ENCODE assay signal across 11 cellular contexts in the genomic region with DNA sequence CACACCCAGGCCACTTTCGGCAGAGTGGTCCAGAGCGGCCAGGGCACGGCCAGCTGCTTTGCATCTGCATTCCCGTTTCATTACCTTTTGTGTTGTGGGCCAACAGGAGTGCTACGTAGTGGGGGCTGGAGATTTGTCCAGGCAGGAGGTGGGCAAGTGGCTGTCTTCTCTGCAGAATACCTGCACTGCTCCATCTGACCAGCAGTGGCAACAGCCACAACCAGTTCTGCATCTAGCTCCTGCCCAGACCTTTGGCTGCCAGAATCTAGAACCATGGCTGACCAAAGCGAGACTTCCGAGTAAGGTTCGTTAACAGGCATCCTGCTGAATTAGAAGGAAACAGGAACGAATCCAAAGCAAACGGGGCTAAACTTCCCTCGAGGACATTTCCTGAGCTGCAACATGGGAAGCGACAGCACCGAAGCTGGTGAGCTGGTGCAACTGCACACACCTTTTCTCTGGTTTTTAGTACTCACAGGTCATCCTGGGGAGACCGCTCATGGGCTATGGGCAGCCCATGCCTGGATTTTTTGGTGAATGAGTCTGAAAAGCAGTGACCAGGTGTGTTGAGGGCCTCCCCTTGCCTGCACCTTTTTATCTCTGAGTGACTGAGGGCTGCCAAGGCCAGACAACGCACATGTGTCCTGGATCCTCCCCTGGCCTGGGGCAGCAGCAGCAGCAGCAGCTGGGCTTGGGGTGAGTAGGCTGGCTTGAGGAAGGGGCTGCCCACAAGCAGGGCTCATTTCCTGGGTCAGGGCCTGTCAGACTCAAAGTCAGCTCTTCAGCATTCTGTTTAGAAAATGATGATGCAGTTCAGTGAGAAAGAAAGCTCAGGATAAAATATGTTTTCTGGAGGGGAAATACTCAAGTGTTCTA. TPM values are rescaled to one million over a fixed set of nuclear protein-coding genes. Genes with fewer than 3 reads are reported as not detected.
DNase-seq lines count a peak whose midpoint lies in the region; ATAC-seq and TF ChIP-seq lines count a peak whose summit lies in the region.
"Had no signal": no experiment of that assay in that cellular context is flagged by ENCODE, and none has a peak within 500 bp of the region (broad histone marks: within the 10 kb centered on the region; RNA-seq: fewer than 3 reads in every experiment).

No MANE protein-coding gene starts in this region.

- no peak overlapping the region for H2BK12ac ChIP-seq in H9 (ENCODE audit: insufficient read length, low read depth, low read length)

- no peak overlapping the region for H2BK120ac ChIP-seq in H9 (ENCODE audit: low read depth, low read length, poor library complexity, severe bottlenecking)

- H2BK5ac ChIP-seq in H9 (ENCODE audit: insufficient read length, low read length), result no peak overlapping the region

- H3K4me3 Mint-ChIP-seq in H9, result no peak overlapping the region
- H3K4me3 Mint-ChIP-seq in neural crest cell, result no peak overlapping the region
- no peak overlapping the region for H3K4me3 Mint-ChIP-seq in CD8-positive, alpha-beta T cell
- H3K4me3 Mint-ChIP-seq in activated CD4-positive, alpha-beta T cell treated with anti-CD3 and anti-CD28 coated beads for 36 hours, result no peak overlapping the region

- DNase-seq in H9 (peak; percentile 55), MM.1S (peak; percentile 61), neural crest cell (ENCODE audit: low read depth, low spot score) (no peak), midbrain (lab: John Stamatoyannopoulos, UW) (no peak)
- DNase-seq in activated CD4-positive, alpha-beta T cell treated with anti-CD3 and anti-CD28 coated beads for 1 hour, result no peak
- no peak for DNase-seq in CD8-positive, alpha-beta T cell
- DNase-seq in activated CD4-positive, alpha-beta T cell treated with anti-CD3 and anti-CD28 coated beads for 36 hours, result no peak
- DNase-seq: GOT3, NCI-H526, right cardiac atrium had no signal

- no peak overlapping the region for H3K27ac ChIP-seq in H9 (ENCODE audit: insufficient read length, low read depth, low read length)
- H3K27ac ChIP-seq in MM.1S (ENCODE audit: low read length), result peak overlapping the region; percentile 93
- no peak overlapping the region for H3K27ac ChIP-seq in CD8-positive, alpha-beta T cell (ENCODE audit: low read depth, low read length)

- H3K36me3 ChIP-seq in MM.1S (replicated peaks; ENCODE audit: insufficient read depth, low read length), result no peaks in the 10 kb centered on the region
- H3K36me3 ChIP-seq in CD8-positive, alpha-beta T cell (ENCODE audit: insufficient read depth, low read length), result no peaks in the 10 kb centered on the region

- H3K4me3 ChIP-seq in MM.1S (ENCODE audit: low read length), result peak overlapping the region; percentile 35
- no peak overlapping the region for H3K4me3 ChIP-seq in CD8-positive, alpha-beta T cell (ENCODE audit: low read depth, low read length)

- peak; percentile 58 for TF ChIP-seq CTCF in H9 (conservative IDR thresholded peaks at IDR 0.05)
- TF ChIP-seq CTCF in MM.1S (IDR thresholded peaks at IDR 0.05; ENCODE audit: low read length), result peak; percentile 87
- TF ChIP-seq CTCF in neural crest cell (conservative IDR thresholded peaks at IDR 0.05), result peak; percentile 21
- TF ChIP-seq CTCF in CD8-positive, alpha-beta T cell (IDR thresholded peaks at IDR 0.05), result no peak

- peaks cover 42% of the 10 kb centered on the region for H3F3A ChIP-seq in MM.1S (ENCODE audit: insufficient read depth, low read length)

- H3K9me3 Mint-ChIP-seq in H9, result no peaks in the 10 kb centered on the region
- no peaks in the 10 kb centered on the region for H3K9me3 Mint-ChIP-seq in neural crest cell
- no peaks in the 10 kb centered on the region for H3K9me3 Mint-ChIP-seq in CD8-positive, alpha-beta T cell
- no peaks in the 10 kb centered on the region for H3K9me3 Mint-ChIP-seq in activated CD4-positive, alpha-beta T cell treated with anti-CD3 and anti-CD28 coated beads for 36 hours (ENCODE audit: low read depth)

- peaks cover 29 to 40% of the 10 kb centered on the region in 2 experiments for H3K4me1 Mint-ChIP-seq in H9
- peaks cover 3% of the 10 kb centered on the region for H3K4me1 Mint-ChIP-seq in neural crest cell
- no peaks in the 10 kb centered on the region for H3K4me1 Mint-ChIP-seq in CD8-positive, alpha-beta T cell (ENCODE audit: low read depth)
- no peaks in the 10 kb centered on the region for H3K4me1 Mint-ChIP-seq in activated CD4-positive, alpha-beta T cell treated with anti-CD3 and anti-CD28 coated beads for 36 hours

- H3K27me3 ChIP-seq in H9 (ENCODE audit: insufficient read depth, low read length), result peaks cover 12% of the 10 kb centered on the region; the same call in 1 of the 2 replicates
- no peaks in the 10 kb centered on the region for H3K27me3 ChIP-seq in MM.1S (replicated peaks; ENCODE audit: insufficient read depth, low read length)
- no peaks in the 10 kb centered on the region for H3K27me3 ChIP-seq in CD8-positive, alpha-beta T cell (ENCODE audit: insufficient read depth, low read length)

- no peaks in the 10 kb centered on the region for H4K20me1 ChIP-seq in H9 (ENCODE audit: control insufficient read depth, insufficient read depth, insufficient read length)
- no peaks in the 10 kb centered on the region for H4K20me1 ChIP-seq in MM.1S (ENCODE audit: insufficient read depth, low read length)

- H4K5ac ChIP-seq in H9 (ENCODE audit: insufficient read length, low read depth, low read length), result no peak overlapping the region

- POLR2A ChIA-PET in CD8-positive, alpha-beta T cell (lab: Charles Lee), result interaction anchor here (1.1 kb wide), 1 partner anchor 26 kb away, joined by 3 read pairs; a partner anchor contains a TSS
- POLR2A ChIA-PET in activated CD4-positive, alpha-beta T cell treated with anti-CD3 and anti-CD28 coated beads for 36 hours (lab: Charles Lee), result interaction anchor here (0.7 kb wide), 1 partner anchor 18 kb away, joined by 3 read pairs; no protein-coding TSS in a partner anchor

- ATAC-seq in GM18517 (IDR thresholded peaks at IDR 0.05; ENCODE audit: unreplicated experiment), result peak; percentile 40
- ATAC-seq in CD8-positive, alpha-beta T cell, result no peak
- ATAC-seq in activated CD4-positive, alpha-beta T cell treated with anti-CD3 and anti-CD28 coated beads for 36 hours, result no peak
- ATAC-seq: right cardiac atrium had no signal

- H3K27ac Mint-ChIP-seq in H9 (no peak overlapping the region; a peak in 1 of 7 replicates), neural crest cell (ENCODE audit: unreplicated experiment) (peak overlapping the region; percentile 57)
- no peak overlapping the region for H3K27ac Mint-ChIP-seq in CD8-positive, alpha-beta T cell
- H3K27ac Mint-ChIP-seq in activated CD4-positive, alpha-beta T cell treated with anti-CD3 and anti-CD28 coated beads for 36 hours, result no peak overlapping the region

- H3K4me2 ChIP-seq in H9 (ENCODE audit: insufficient read depth, insufficient read length, low read length), result no peak overlapping the region
- peak overlapping the region; percentile 80 for H3K4me2 ChIP-seq in MM.1S (ENCODE audit: low read depth, low read length)

- H3K79me1 ChIP-seq in H9 (ENCODE audit: insufficient read depth, low read depth, low read length, poor library complexity, severe bottlenecking), result no peaks in the 10 kb centered on the region

- WGBS in H9 (ENCODE audit: extremely low coverage, insufficient read length, low lambda C conversion rate), result no CpG with 5 or more reads among the region's 15 CpGs

- H3K79me2 ChIP-seq in H9 (ENCODE audit: insufficient read depth, low read length), result no peaks in the 10 kb centered on the region
- no peaks in the 10 kb centered on the region for H3K79me2 ChIP-seq in MM.1S (ENCODE audit: low read length)

- no peak overlapping the region for H4K91ac ChIP-seq in H9 (ENCODE audit: insufficient read length, low read depth, low read length)

- no peak overlapping the region for H2AFZ ChIP-seq in H9 (ENCODE audit: low read length)
- peak overlapping the region; percentile 48 for H2AFZ ChIP-seq in MM.1S (ENCODE audit: low read length)

- no peak overlapping the region for H3T11ph ChIP-seq in H9 (ENCODE audit: low read length)

- no peak overlapping the region for H3K56ac ChIP-seq in H9 (ENCODE audit: insufficient read length, low read depth, low read length)

- no peak overlapping the region for H3K18ac ChIP-seq in H9 (ENCODE audit: insufficient read length, low read depth, low read length)

- H3K14ac ChIP-seq in H9 (ENCODE audit: insufficient read depth, low read length), result no peak overlapping the region

- H2BK20ac ChIP-seq in H9 (ENCODE audit: low read depth, low read length, poor library complexity, severe bottlenecking), result no peak overlapping the region

- CTCF ChIA-PET in CD8-positive, alpha-beta T cell (lab: Charles Lee), result interaction anchor here (1.2 to 8.2 kb wide), 2 partner anchors 15 to 285 kb away, joined by 6 to 90 read pairs; no protein-coding TSS in a partner anchor
- CTCF ChIA-PET in activated CD4-positive, alpha-beta T cell treated with anti-CD3 and anti-CD28 coated beads for 36 hours (lab: Charles Lee), result interaction anchor here (1.2 to 5.6 kb wide), 5 partner anchors 12 to 286 kb away, joined by 3 to 23 read pairs (median 4); a partner anchor contains a TSS

- no peak overlapping the region for H3K9ac ChIP-seq in H9 (ENCODE audit: extremely low read depth, insufficient read length, low read length)
- H3K9ac ChIP-seq in MM.1S (ENCODE audit: low read length), result peak overlapping the region; percentile 56

- H3K4ac ChIP-seq in H9 (ENCODE audit: low read depth, low read length), result no peak overlapping the region

- H3K23ac ChIP-seq in H9 (ENCODE audit: insufficient read length, low read depth, low read length), result no peak overlapping the region

- H2BK15ac ChIP-seq in H9 (ENCODE audit: low read depth, low read length), result no peak overlapping the region

- H3K36me3 Mint-ChIP-seq in H9 (ENCODE audit: insufficient read depth in 1 of 3, low read depth in 3 of 3) (no peaks in the 10 kb centered on the region), neural crest cell (ENCODE audit: low read depth) (peaks cover 7% of the 10 kb centered on the region)
- H3K36me3 Mint-ChIP-seq in CD8-positive, alpha-beta T cell, result peaks cover 21% of the 10 kb centered on the region
- peaks cover 4% of the 10 kb centered on the region for H3K36me3 Mint-ChIP-seq in activated CD4-positive, alpha-beta T cell treated with anti-CD3 and anti-CD28 coated beads for 36 hours (ENCODE audit: low read depth)

- no peak overlapping the region for H4K8ac ChIP-seq in H9 (replicated peaks; ENCODE audit: insufficient read length, low read depth, low read length)

- H3K9me2 ChIP-seq in MM.1S (replicated peaks; ENCODE audit: insufficient read depth, low read length), result no peaks in the 10 kb centered on the region

- peaks cover 36% of the 10 kb centered on the region for H3K27me3 Mint-ChIP-seq in H9 (ENCODE audit: low read depth)
- peaks cover 41% of the 10 kb centered on the region for H3K27me3 Mint-ChIP-seq in neural crest cell (ENCODE audit: low read depth)
- H3K27me3 Mint-ChIP-seq in CD8-positive, alpha-beta T cell (ENCODE audit: low read depth), result no peaks in the 10 kb centered on the region
- H3K27me3 Mint-ChIP-seq in activated CD4-positive, alpha-beta T cell treated with anti-CD3 and anti-CD28 coated beads for 36 hours, result peaks cover 3% of the 10 kb centered on the region

- H2AK5ac ChIP-seq in H9 (ENCODE audit: insufficient read length, low read length), result no peak overlapping the region

- 0 out of 2 replicates have a peak, but pooled peaks cover 4% of the 10 kb centered on the region for H3K4me1 ChIP-seq in H9 (ENCODE audit: insufficient read depth, low read length)
- peaks cover 54% of the 10 kb centered on the region for H3K4me1 ChIP-seq in MM.1S (ENCODE audit: low read length)
- no peaks in the 10 kb centered on the region for H3K4me1 ChIP-seq in CD8-positive, alpha-beta T cell (ENCODE audit: insufficient read depth, low read length)

- no peaks in the 10 kb centered on the region for H3K9me3 ChIP-seq in H9 (ENCODE audit: control insufficient read depth, low read depth, low read length)
- no peaks in the 10 kb centered on the region for H3K9me3 ChIP-seq in MM.1S (replicated peaks; ENCODE audit: insufficient read depth, low read length)
- no peaks in the 10 kb centered on the region for H3K9me3 ChIP-seq in CD8-positive, alpha-beta T cell (ENCODE audit: low read length)

- no peaks in the 10 kb centered on the region for H3K23me2 ChIP-seq in H9 (ENCODE audit: insufficient read length, low read depth, low read length, poor library complexity, severe bottlenecking)

- intact Hi-C loops in CD8-positive, alpha-beta T cell (cut with DNase I, micrococcal nuclease), result no loop called here
- intact Hi-C loops in activated CD4-positive, alpha-beta T cell treated with anti-CD3 and anti-CD28 coated beads for 36 hours (cut with DNase I, micrococcal nuclease), result no loop called here

RNA-seq across cellular contexts. Expression of a gene that starts 10.6 kb away (rescaled TPM):
- total RNA-seq in H9 (2021), result 0.04 TPM in 1 of 2 replicates, not detected in the other
- total RNA-seq in neural crest cell, result 0.36 and 0.40 TPM in 2 replicates
- total RNA-seq in CD8-positive, alpha-beta T cell, result under 1 TPM in 1 of 2 experiments, not detected in 1; 0.06 TPM
- under 1 TPM in 1 of 2 experiments, not detected in 1; 0.02 TPM for total RNA-seq in activated CD4-positive, alpha-beta T cell treated with anti-CD3 and anti-CD28 coated beads for 36 hours

RNA-seq across cellular contexts. Expression of a gene that starts 26.6 kb away (rescaled TPM):
- total RNA-seq in H9 (2021) (10.8 and 11.1 TPM in 2 replicates), neural crest cell (19.4 and 19.6 TPM in 2 replicates)
- 1 to 10 TPM; 3.3 to 6.9 TPM for total RNA-seq in CD8-positive, alpha-beta T cell
- total RNA-seq in activated CD4-positive, alpha-beta T cell treated with anti-CD3 and anti-CD28 coated beads for 36 hours, result 1 to 10 TPM; 6.2 to 7.1 TPM

Comparison
In these comparisons a context has a peak if more than half of its experiments do, and no peak if none do; other contexts are left out.
1. DNase-seq: peak in H9 (single experiment) and MM.1S (single experiment); none in neural crest cell (single experiment), midbrain (single experiment), activated CD4-positive, alpha-beta T cell treated with anti-CD3 and anti-CD28 coated beads for 1 hour (single experiment), CD8-positive, alpha-beta T cell (0 of 7) and activated CD4-positive, alpha-beta T cell treated with anti-CD3 and anti-CD28 coated beads for 36 hours (single experiment).